ENCODE assay signal across 25 cellular contexts in the genomic region with DNA sequence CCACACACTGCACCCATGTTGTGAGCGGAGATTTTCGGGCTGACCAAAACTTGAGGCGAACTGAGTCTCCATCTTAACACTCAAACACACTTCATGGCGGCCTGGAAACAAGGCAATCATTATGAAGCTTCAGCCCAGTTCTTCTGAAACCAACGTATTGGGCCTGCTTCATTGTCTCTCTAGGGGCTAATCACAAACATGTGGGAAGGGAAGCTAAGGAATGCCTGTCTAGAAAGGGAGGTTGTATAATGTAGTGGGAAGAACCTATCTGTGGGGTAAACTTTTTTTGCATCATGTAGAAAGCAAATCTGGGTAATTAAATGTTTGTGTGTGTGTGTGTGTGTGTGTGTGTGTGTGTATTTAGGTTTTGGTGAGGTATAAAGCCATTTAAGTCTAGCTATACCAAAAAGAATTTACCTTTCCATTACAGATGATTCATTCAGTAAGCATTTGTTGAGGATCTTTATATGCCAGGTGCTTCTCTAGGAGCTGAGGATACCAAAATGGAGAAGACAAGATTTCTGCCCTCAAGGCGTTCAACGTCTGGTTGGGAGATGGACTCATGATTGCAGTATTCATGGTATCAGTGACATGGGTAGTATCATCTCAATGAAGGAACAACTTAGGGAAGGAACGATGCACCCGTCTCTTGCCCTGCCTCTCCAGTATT. TPM values are rescaled to one million over a fixed set of nuclear protein-coding genes. Genes with fewer than 3 reads are reported as not detected.
"Had no signal": no experiment of that assay in that cellular context is flagged by ENCODE, and none has a peak within 500 bp of the region (broad histone marks: within the 10 kb centered on the region; RNA-seq: fewer than 3 reads in every experiment).

No MANE protein-coding gene starts in this region.

- H3K4me3 ChIP-seq: heart right ventricle, right atrium auricular region, smooth muscle cell, suprapubic skin, tibial artery had no signal

- H3K4me2 ChIP-seq: smooth muscle cell had no signal

- H3K27me3 ChIP-seq: heart right ventricle, right atrium auricular region, suprapubic skin, tibial artery had no signal

- H3K4me3 Mint-ChIP-seq: activated naive CD8-positive, alpha-beta T cell; naive thymus-derived CD4-positive, alpha-beta T cell; T-cell had no signal

- H3K9me3 Mint-ChIP-seq: T-cell had no signal

- H3K36me3 ChIP-seq: suprapubic skin, tibial artery had no signal

- H3K36me3 Mint-ChIP-seq: activated naive CD8-positive, alpha-beta T cell; naive thymus-derived CD4-positive, alpha-beta T cell; T-cell had no signal

- H3K4me1 Mint-ChIP-seq: naive thymus-derived CD4-positive, alpha-beta T cell; T-cell had no signal

- H3K9me3 ChIP-seq: heart right ventricle, right atrium auricular region, suprapubic skin, tibial artery had no signal

- H3K27ac ChIP-seq: heart right ventricle, right atrium auricular region, suprapubic skin, tibial artery had no signal

- ATAC-seq: heart right ventricle; left ventricle myocardium superior; naive thymus-derived CD4-positive, alpha-beta T cell; T-cell had no signal

- H3K27ac Mint-ChIP-seq: activated naive CD8-positive, alpha-beta T cell; naive thymus-derived CD4-positive, alpha-beta T cell; T-cell had no signal

- DNase-seq: activated CD4-positive, alpha-beta T cell treated with anti-CD3 and anti-CD28 coated beads for 4 hours; activated CD4-positive, alpha-beta T cell treated with anti-CD3 and anti-CD28 coated beads, Interleukin-2, amount 50 U/mL, for 4 hours; activated CD8-positive, alpha-beta memory T cell treated with anti-CD3 and anti-CD28 coated beads for 24 hours; activated effector memory CD4-positive, alpha-beta T cell treated with Interleukin-2 at 50 U/mL for 16 hours; activated naive CD4-positive, alpha-beta T cell treated with Interleukin-2 at 50 U/mL for 16 hours; anterior cingulate cortex; dermis blood vessel endothelial cell; effector CD4-positive, alpha-beta T cell; erythroblast; heart right ventricle; left ventricle myocardium superior; midbrain; naive thymus-derived CD4-positive, alpha-beta T cell; stimulated activated CD4-positive, alpha-beta T cell treated with anti-CD3 and anti-CD28 coated beads, Interleukin-2, amount 100 ng/mL, for 24 hours; stimulated activated naive CD4-positive, alpha-beta T cell; T-cell; tibial artery had no signal

RNA-seq across cellular contexts. Expression of a gene that starts 29.4 kb away (rescaled TPM):
- total RNA-seq: glomerular endothelial cell; lung microvascular endothelial cell; pulmonary artery endothelial cell; T-helper 2 cell treated with Interferon-gamma antibody and Interleukin-4, amounts not matched to agents 100 ng/mL and 5 ng/mL, for 36 hours had no signal
- polyA plus RNA-seq: naive thymus-derived CD4-positive, alpha-beta T cell had no signal
